Comparison of ENCODE assay signal across 38 cellular contexts in genomic region chr19:15977690-15978089, GRCh38. TPM values are rescaled to one million over a fixed set of nuclear protein-coding genes. Genes with fewer than 3 reads are reported as not detected.
A peak's percentile ranks its signal among the peaks of the same experiment; 100 is the strongest.
DNase-seq lines count a peak whose midpoint lies in the region; FAIRE-seq and TF ChIP-seq lines count a peak whose summit lies in the region.
"Had no signal": no experiment of that assay in that cellular context is flagged by ENCODE, and none has a peak within 500 bp of the region (broad histone marks: within the 10 kb centered on the region; RNA-seq: fewer than 3 reads in every experiment).

No MANE protein-coding gene starts in this region.

- intact Hi-C loops in esophagus muscularis mucosa (cut with DNase I), result no loop called here

- no peak overlapping the region for H3K27ac ChIP-seq in esophagus muscularis mucosa (replicated peaks in 1 of 4)
- H3K27ac ChIP-seq: 22Rv1; A549; BLaER1; BLaER1 treated with 17β-estradiol and CSF1 and Interleukin-3, amounts not matched to agents 10 nM and 100 nM; C4-2B had no signal

- H3K27ac Mint-ChIP-seq in osteocyte (ENCODE audit: unreplicated experiment), result no peak overlapping the region
- H3K27ac Mint-ChIP-seq: B cell; CD4-positive, alpha-beta memory T cell; CD4-positive, alpha-beta T cell; CD4-positive, CD25-positive, alpha-beta regulatory T cell; CD8-positive, alpha-beta memory T cell; CD8-positive, alpha-beta T cell had no signal

- H3K9me3 Mint-ChIP-seq in osteocyte (ENCODE audit: unreplicated experiment), result peaks cover 2% of the 10 kb centered on the region
- H3K9me3 Mint-ChIP-seq: CD4-positive, alpha-beta T cell had no signal

- peaks cover 0 to 20% (median 7%) of the 10 kb centered on the region in 4 donors for H3K9me3 ChIP-seq in esophagus muscularis mucosa
- H3K9me3 ChIP-seq: BE2C had no signal

- peak; percentile 92 for FAIRE-seq in bronchial epithelial cell (lab: Jason Lieb, UNC)
- FAIRE-seq: A204.1, A549, D721Med had no signal

- H3K4me3 Mint-ChIP-seq in osteocyte (ENCODE audit: unreplicated experiment), result no peak overlapping the region
- H3K4me3 Mint-ChIP-seq: B cell; CD14-positive monocyte; CD4-positive, alpha-beta memory T cell; CD4-positive, alpha-beta T cell; CD4-positive, CD25-positive, alpha-beta regulatory T cell; CD8-positive, alpha-beta memory T cell; CD8-positive, alpha-beta T cell had no signal

- TF ChIP-seq CTCF in bronchial epithelial cell (IDR thresholded peaks at IDR 0.05; ENCODE audit: insufficient read depth, low read length, severe bottlenecking), result no peak
- TF ChIP-seq CTCF in esophagus muscularis mucosa (IDR thresholded peaks at IDR 0.05), result no peak
- TF ChIP-seq CTCF in osteocyte (IDR thresholded peaks at IDR 0.05), result no peak

- DNase-seq in bronchial epithelial cell (ENCODE audit: low read depth) (no peak), esophagus muscularis mucosa (ENCODE audit: extremely low spot score) (peak; percentile 57), osteocyte (ENCODE audit: extremely low spot score, unreplicated experiment) (peak; percentile 67), NCI-H2227 (lab: John Stamatoyannopoulos, UW; ENCODE audit: unreplicated experiment) (no peak), GM03348 (ENCODE audit: low spot score) (no peak), SIG-M5 treated with dmso at 0.1 percent for 504 hours (lab: John Stamatoyannopoulos, UW; ENCODE audit: unreplicated experiment) (no peak)
- DNase-seq: 8988T; ACHN; AML-193; BE2C; C1 segment of cervical spinal cord; Calu3; CD4-positive, alpha-beta memory T cell; CD4-positive, alpha-beta T cell; CD4-positive, CD25-positive, alpha-beta regulatory T cell; CD8-positive, alpha-beta memory T cell; CD8-positive, alpha-beta T cell; COR-L47; DMS 273 treated with DMSO at 0.1 percent for 48 hours; DMS153; DMS53; DMS79; DMS79 treated with DMSO at 0.1 percent for 48 hours; DND-41; EL had no signal

- H3K27me3 Mint-ChIP-seq in osteocyte (ENCODE audit: unreplicated experiment), result peaks cover 2% of the 10 kb centered on the region

- no peak for TF ChIP-seq POLR2A in esophagus muscularis mucosa (IDR thresholded peaks at IDR 0.05; ENCODE audit: low read depth)

- no peaks in the 10 kb centered on the region for H3K27me3 ChIP-seq in bronchial epithelial cell (ENCODE audit: control insufficient read depth, insufficient read depth, low read length)
- peaks cover 0 to 57% (median 0%) of the 10 kb centered on the region in 4 donors for H3K27me3 ChIP-seq in esophagus muscularis mucosa
- H3K27me3 ChIP-seq: BE2C; BLaER1; BLaER1 treated with 17β-estradiol and CSF1 and Interleukin-3, amounts not matched to agents 10 nM and 100 nM had no signal

- H3K4me3 ChIP-seq in bronchial epithelial cell (ENCODE audit: low read depth, low read length), result no peak overlapping the region
- H3K4me3 ChIP-seq in esophagus muscularis mucosa, result no peak overlapping the region
- H3K4me3 ChIP-seq: A549; BLaER1; BLaER1 treated with 17β-estradiol and CSF1 and Interleukin-3, amounts not matched to agents 10 nM and 100 nM had no signal

- no peaks in the 10 kb centered on the region for H3K4me1 Mint-ChIP-seq in osteocyte (ENCODE audit: unreplicated experiment)
- H3K4me1 Mint-ChIP-seq: B cell; CD4-positive, alpha-beta memory T cell; CD4-positive, CD25-positive, alpha-beta regulatory T cell; CD8-positive, alpha-beta memory T cell had no signal

- H3K36me3 Mint-ChIP-seq in osteocyte (ENCODE audit: unreplicated experiment), result no peaks in the 10 kb centered on the region
- H3K36me3 Mint-ChIP-seq: CD14-positive monocyte; CD4-positive, alpha-beta memory T cell; CD4-positive, CD25-positive, alpha-beta regulatory T cell; CD8-positive, alpha-beta T cell had no signal

- H3K36me3 ChIP-seq in bronchial epithelial cell (ENCODE audit: control insufficient read depth, insufficient read depth, low read length) (no peaks in the 10 kb centered on the region), esophagus muscularis mucosa (no peaks in the 10 kb centered on the region)
- H3K36me3 ChIP-seq: BE2C; BLaER1; BLaER1 treated with 17β-estradiol and CSF1 and Interleukin-3, amounts not matched to agents 10 nM and 100 nM had no signal

- WGBS in esophagus muscularis mucosa, result 73% methylated on average over 7 of the region's 7 CpGs

- no peak for TF ChIP-seq EP300 in esophagus muscularis mucosa (IDR thresholded peaks at IDR 0.05)

- no peaks in the 10 kb centered on the region for H3K4me1 ChIP-seq in esophagus muscularis mucosa
- H3K4me1 ChIP-seq: A549, BE2C, Caco-2 had no signal

RNA-seq across cellular contexts. Expression of gene OR10H4, which starts 28.9 kb away (rescaled TPM):
- total RNA-seq in bronchial epithelial cell, result not detected in 2 replicates
- not detected for total RNA-seq in esophagus muscularis mucosa
- not detected in 2 replicates for total RNA-seq in osteocyte
- total RNA-seq: A172; A673; B cell; Caco-2; Calu3; CD4-positive, alpha-beta memory T cell; CD4-positive, alpha-beta T cell; CD4-positive, CD25-positive, alpha-beta regulatory T cell; CD8-positive, alpha-beta memory T cell; CD8-positive, alpha-beta T cell; Daoy had no signal

RNA-seq across cellular contexts. Expression of gene CYP4F11, which starts 43.4 kb away (rescaled TPM):
- total RNA-seq in bronchial epithelial cell (0.79 and 2.7 TPM in 2 replicates), esophagus muscularis mucosa (under 1 TPM in 2 of 4 donors, not detected in 2; 0.32 to 0.66 TPM), osteocyte (not detected in 2 replicates)
- total RNA-seq: B cell; Caco-2; CD4-positive, alpha-beta memory T cell; CD4-positive, alpha-beta T cell; CD4-positive, CD25-positive, alpha-beta regulatory T cell; CD8-positive, alpha-beta memory T cell; CD8-positive, alpha-beta T cell had no signal

Comparison
In these comparisons a context has a peak if more than half of its experiments do, and no peak if none do; other contexts are left out.
1. DNase-seq: peak in esophagus muscularis mucosa (single experiment) and osteocyte (single experiment); none in bronchial epithelial cell (single experiment), NCI-H2227 (single experiment), GM03348 (single experiment) and SIG-M5 treated with dmso at 0.1 percent for 504 hours (single experiment).